Comparison of ENCODE assay signal across 16 cellular contexts in the genomic region with DNA sequence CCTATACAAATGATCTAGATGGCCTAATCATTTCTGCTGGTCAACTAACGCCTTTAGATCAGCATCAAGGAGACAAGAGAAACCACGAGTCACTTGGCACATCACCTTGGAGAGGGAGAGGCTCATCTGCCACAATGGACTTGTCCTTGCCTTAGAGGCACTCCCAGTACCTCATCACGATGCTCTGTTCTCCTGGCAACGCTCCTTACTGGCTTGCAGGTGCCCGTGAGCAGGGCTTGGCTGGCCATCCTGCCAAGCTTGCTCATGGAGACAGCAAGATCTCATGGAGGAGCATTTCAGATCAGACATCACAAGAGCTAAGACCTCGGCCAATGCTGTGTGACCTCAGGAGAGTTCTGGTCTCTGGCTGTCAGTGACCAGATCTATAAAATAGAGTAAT. TPM values are rescaled to one million over a fixed set of nuclear protein-coding genes. Genes with fewer than 3 reads are reported as not detected.
DNase-seq lines count a peak whose midpoint lies in the region; ATAC-seq and TF ChIP-seq lines count a peak whose summit lies in the region.
"Had no signal": no experiment of that assay in that cellular context is flagged by ENCODE, and none has a peak within 500 bp of the region (broad histone marks: within the 10 kb centered on the region; RNA-seq: fewer than 3 reads in every experiment).

No MANE protein-coding gene starts in this region.

- no peaks in the 10 kb centered on the region for H3F3A ChIP-seq in OCI-LY1 (ENCODE audit: insufficient read depth, low read length)

- POLR2A ChIA-PET in CD4-positive, alpha-beta T cell (lab: Charles Lee) = interaction anchor here (4.5 kb wide), 1 partner anchor 51 kb away, joined by 62 read pairs; no protein-coding TSS in a partner anchor

- H4K20me1 ChIP-seq in OCI-LY1 (ENCODE audit: insufficient read depth, low read length) (no peaks in the 10 kb centered on the region), osteoblast (ENCODE audit: insufficient read depth, low read length) (no peaks in the 10 kb centered on the region)

- H3K4me1 ChIP-seq in OCI-LY1 (ENCODE audit: insufficient read depth, low read length, severe bottlenecking) (peaks cover 26% of the 10 kb centered on the region), osteoblast (ENCODE audit: insufficient read depth, low read length) (peaks cover 26% of the 10 kb centered on the region)
- H3K4me1 ChIP-seq: Caco-2 had no signal

- H3K9me3 Mint-ChIP-seq in IgD-negative memory B cell = peaks cover 0 to 3% (median 2%) of the 10 kb centered on the region in 3 donors
- H3K9me3 Mint-ChIP-seq in CD4-positive, alpha-beta T cell = no peaks in the 10 kb centered on the region
- H3K9me3 Mint-ChIP-seq: CD8-positive, alpha-beta T cell had no signal

- H3K27ac ChIP-seq in OCI-LY1 (ENCODE audit: low read depth, low read length, poor library complexity, severe bottlenecking) (peak overlapping the region; percentile 10), osteoblast (ENCODE audit: low read depth, low read length) (no peak overlapping the region)
- H3K27ac ChIP-seq in CD4-positive, alpha-beta T cell (ENCODE audit: low read depth, low read length) = no peak overlapping the region

- no peak overlapping the region for H2AFZ ChIP-seq in OCI-LY1 (ENCODE audit: low read length)
- H2AFZ ChIP-seq in osteoblast (ENCODE audit: low read length) = no peak overlapping the region
- H2AFZ ChIP-seq: GM23338 had no signal

- ATAC-seq in HG02852 (IDR thresholded peaks at IDR 0.05; ENCODE audit: unreplicated experiment) (no peak), GM18907 (IDR thresholded peaks at IDR 0.05; ENCODE audit: unreplicated experiment) (no peak)
- no peak for ATAC-seq in CD4-positive, alpha-beta T cell (ENCODE audit: poor library complexity)
- ATAC-seq: CD8-positive, alpha-beta T cell; GM12878; GM23338; HCT116 had no signal

- peak overlapping the region; percentile 76 to 98 (median 84) for H3K27ac Mint-ChIP-seq in IgD-negative memory B cell
- H3K27ac Mint-ChIP-seq in CD4-positive, alpha-beta T cell = no peak overlapping the region
- H3K27ac Mint-ChIP-seq: CD8-positive, alpha-beta T cell; GM23338; H9 had no signal

- no peak overlapping the region for H3K9ac ChIP-seq in OCI-LY1 (ENCODE audit: low read length)

- peaks cover 8% of the 10 kb centered on the region for H3K36me3 Mint-ChIP-seq in IgD-negative memory B cell
- peaks cover 6% of the 10 kb centered on the region for H3K36me3 Mint-ChIP-seq in CD4-positive, alpha-beta T cell (ENCODE audit: low read depth)

- H3K4me3 ChIP-seq in OCI-LY1 (ENCODE audit: low read depth, low read length, poor library complexity, severe bottlenecking) = no peak overlapping the region
- no peak overlapping the region for H3K4me3 ChIP-seq in osteoblast (ENCODE audit: insufficient read depth, low read length)
- H3K4me3 ChIP-seq: GM12878, GM23338 had no signal

- no peaks in the 10 kb centered on the region for H3K36me3 ChIP-seq in OCI-LY1 (ENCODE audit: insufficient read depth, low read length)
- H3K36me3 ChIP-seq in osteoblast (ENCODE audit: insufficient read depth, low read length) = no peaks in the 10 kb centered on the region

- H3K4me2 ChIP-seq in OCI-LY1 (ENCODE audit: low read length) (no peak overlapping the region), osteoblast (ENCODE audit: insufficient read depth, low read length) (no peak overlapping the region)
- H3K4me2 ChIP-seq: GM23338 had no signal

- no peak for TF ChIP-seq CTCF in OCI-LY1 (IDR thresholded peaks at IDR 0.05; ENCODE audit: low read length)
- TF ChIP-seq CTCF in osteoblast (IDR thresholded peaks at IDR 0.05; ENCODE audit: extremely low read depth, low read depth, low read length) = no peak
- no peak for TF ChIP-seq CTCF in CD4-positive, alpha-beta T cell (IDR thresholded peaks at IDR 0.05)

- peaks cover 29 to 36% (median 33%) of the 10 kb centered on the region in 3 donors for H3K4me1 Mint-ChIP-seq in IgD-negative memory B cell
- peaks cover 26% of the 10 kb centered on the region for H3K4me1 Mint-ChIP-seq in CD4-positive, alpha-beta T cell (ENCODE audit: low read depth)

- H3K9me3 ChIP-seq in OCI-LY1 (ENCODE audit: low read length) = no peaks in the 10 kb centered on the region
- H3K9me3 ChIP-seq in osteoblast (ENCODE audit: low read depth, low read length) = no peaks in the 10 kb centered on the region
- no peaks in the 10 kb centered on the region for H3K9me3 ChIP-seq in CD4-positive, alpha-beta T cell (ENCODE audit: control insufficient read depth, low read length)
- H3K9me3 ChIP-seq: Caco-2 had no signal

- intact Hi-C loops in CD4-positive, alpha-beta T cell (cut with DNase I, micrococcal nuclease) = loop anchor here in 1 of 2 experiments (5.0 to 10.0 kb wide), 5 partner anchors 599 to 1327 kb away; a partner anchor contains a TSS

- DNase-seq in cerebellum (ENCODE audit: low spot score) (peak; percentile 61), osteoblast (ENCODE audit: insufficient read length, low spot score, missing footprints) (peak; percentile 41)
- DNase-seq in CD4-positive, alpha-beta T cell = no peak
- DNase-seq: Caco-2; CD8-positive, alpha-beta T cell; DMS153; DND-41; GDM1; H9 had no signal

- no peaks in the 10 kb centered on the region for H3K9me2 ChIP-seq in OCI-LY1 (ENCODE audit: low read depth, low read length)

- peak overlapping the region in 1 of 4 donors; percentile 95 for H3K4me3 Mint-ChIP-seq in IgD-negative memory B cell
- H3K4me3 Mint-ChIP-seq in CD4-positive, alpha-beta T cell = no peak overlapping the region
- H3K4me3 Mint-ChIP-seq: CD8-positive, alpha-beta T cell; GM23338 had no signal

- no peaks in the 10 kb centered on the region; the same call in 1 of the 2 replicates for H3K79me2 ChIP-seq in OCI-LY1 (ENCODE audit: insufficient read depth, low read length)
- peaks cover 19% of the 10 kb centered on the region for H3K79me2 ChIP-seq in osteoblast (ENCODE audit: insufficient read depth, low read length)

- H3K27me3 Mint-ChIP-seq in IgD-negative memory B cell = no peaks in the 10 kb centered on the region
- no peaks in the 10 kb centered on the region for H3K27me3 Mint-ChIP-seq in CD4-positive, alpha-beta T cell

- CTCF ChIA-PET in CD4-positive, alpha-beta T cell (lab: Charles Lee) = interaction anchor here (3.3 kb wide), 1 partner anchor 599 kb away, joined by 15 read pairs; a partner anchor contains a TSS

- H3K27me3 ChIP-seq in OCI-LY1 (ENCODE audit: insufficient read depth, low read length) (no peaks in the 10 kb centered on the region), osteoblast (ENCODE audit: insufficient read depth, low read length) (no peaks in the 10 kb centered on the region)
- no peaks in the 10 kb centered on the region for H3K27me3 ChIP-seq in CD4-positive, alpha-beta T cell (ENCODE audit: control insufficient read depth, insufficient read depth, low read length)

RNA-seq across cellular contexts. Expression of a gene that starts 2.7 kb away (rescaled TPM):
- 65.3 TPM for polyA plus RNA-seq in IgD-negative memory B cell
- total RNA-seq in cerebellum = 11.6 TPM
- total RNA-seq in osteoblast = 34.7 and 41.3 TPM in 2 replicates
- 1 to 10 TPM; 7.2 to 9.1 TPM for total RNA-seq in CD4-positive, alpha-beta T cell

RNA-seq across cellular contexts. Expression of a gene that starts 48.6 kb away (rescaled TPM):
- polyA plus RNA-seq in IgD-negative memory B cell = 174 TPM
- total RNA-seq in cerebellum (38.7 TPM), osteoblast (66.6 and 83.6 TPM in 2 replicates)
- total RNA-seq in CD4-positive, alpha-beta T cell = 10 to 100 TPM; 34.9 to 36.5 TPM

Comparison
In these comparisons a context has a peak if more than half of its experiments do, and no peak if none do; other contexts are left out.
1. DNase-seq: peak in cerebellum (single experiment) and osteoblast (single experiment); none in CD4-positive, alpha-beta T cell (0 of 10).